8 cellular contexts compared by ENCODE assay signal in the genomic region with DNA sequence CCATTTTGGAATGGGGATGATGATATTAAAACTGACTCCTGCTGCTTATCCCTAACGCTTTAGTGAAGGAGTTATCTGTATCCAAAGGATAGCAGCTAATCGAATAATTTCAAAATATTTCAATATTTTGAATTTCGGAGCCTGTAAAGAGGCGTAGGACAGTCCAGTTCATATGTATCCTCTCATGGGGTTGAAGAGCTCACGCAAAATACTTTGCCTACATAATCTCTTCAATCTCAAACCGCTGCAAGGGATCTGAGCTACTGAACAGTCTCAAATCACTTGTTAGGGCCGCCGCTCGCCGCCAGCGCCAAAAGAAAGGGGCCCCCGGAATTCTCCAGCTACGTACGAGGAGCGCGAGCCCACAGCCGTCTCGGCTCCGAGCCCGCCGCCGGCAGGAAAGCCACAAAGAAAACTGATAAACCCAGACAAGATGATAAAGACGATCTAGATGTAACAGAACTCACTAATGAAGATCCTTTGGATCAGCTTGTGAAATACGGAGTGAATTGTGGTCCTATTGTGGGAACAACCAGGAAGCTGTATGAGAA. TPM values are rescaled to one million over a fixed set of nuclear protein-coding genes. Genes with fewer than 3 reads are reported as not detected.
DNase-seq lines count a peak whose midpoint lies in the region; ATAC-seq and TF ChIP-seq lines count a peak whose summit lies in the region.

No MANE protein-coding gene starts in this region.

- peaks cover 8% of the 10 kb centered on the region for H3K4me1 ChIP-seq in ACC112 (ENCODE audit: control insufficient read depth, insufficient read depth, low read length, unreplicated experiment)

- DNase-seq in GM13977 (ENCODE audit: low spot score) = peak; percentile 17
- no peak for DNase-seq in SK-N-MC (ENCODE audit: low read depth, low spot score)
- DNase-seq in central memory CD4-positive, alpha-beta T cell = peak; percentile 17
- DNase-seq in left colon = peak in 1 of 2 donors; percentile 50
- DNase-seq in stimulated activated CD4-positive, alpha-beta T cell treated with anti-CD3 and anti-CD28 coated beads, Interleukin-2, amount 100 ng/mL, for 48 hours = peak; percentile 28 to 44
- DNase-seq in mesenteric fat pad (ENCODE audit: low spot score) = no peak

- H2AFZ ChIP-seq in ACC112 (ENCODE audit: low read length, unreplicated experiment) = peak overlapping the region; percentile 87

- no peak for TF ChIP-seq CTCF in GM13977 (IDR thresholded peaks at IDR 0.05; ENCODE audit: extremely low read depth, insufficient read depth, missing control alignments)

- peaks cover 44% of the 10 kb centered on the region for H3K79me2 ChIP-seq in ACC112 (ENCODE audit: control insufficient read depth, insufficient read depth, low read length, unreplicated experiment)

- in situ Hi-C loops in GM13977 (cut with MboI; ENCODE audit: low pct_unique_long_range_greater_than_20kb, low sequenced_read_pairs, unreplicated experiment) = no loop called here

- no peaks in the 10 kb centered on the region for H3K27me3 ChIP-seq in ACC112 (ENCODE audit: insufficient read depth, low read length)

- H3K27ac ChIP-seq in ACC112 (ENCODE audit: low read depth, low read length) (peak overlapping the region; percentile 58), SK-N-MC (peak overlapping the region; percentile 45)

- intact Hi-C loops in left colon (cut with DNase I, micrococcal nuclease) = no loop called here

- no peak overlapping the region for H3K9ac ChIP-seq in SK-N-MC (ENCODE audit: insufficient read length)

- H3K36me3 ChIP-seq in ACC112 (ENCODE audit: insufficient read depth, low read length) (peaks cover 17% of the 10 kb centered on the region), SK-N-MC (ENCODE audit: insufficient read depth, low read length) (peaks cover 29% of the 10 kb centered on the region)

- H3K9me3 ChIP-seq in SK-N-MC (ENCODE audit: low read depth, low read length) = no peaks in the 10 kb centered on the region

- peak; percentile 8 for ATAC-seq in left colon
- no peak for ATAC-seq in GM18858 (IDR thresholded peaks at IDR 0.05; ENCODE audit: unreplicated experiment)

- H3K4me3 ChIP-seq in ACC112 (ENCODE audit: low read depth, low read length) = peak overlapping the region; percentile 91
- H3K4me3 ChIP-seq in SK-N-MC = peak overlapping the region; percentile 5; the same call in 1 of the 2 replicates

RNA-seq across cellular contexts. Expression of gene RFWD3, which starts 0.6 kb away (rescaled TPM):
- 10 to 100 TPM; 19.5 to 24.6 TPM for total RNA-seq in left colon
- 14.7 TPM for total RNA-seq in mesenteric fat pad

RNA-seq across cellular contexts. Expression of gene MLKL, which starts 33.4 kb away (rescaled TPM):
- total RNA-seq in left colon = 10 to 100 TPM; 15.9 to 24.4 TPM
- 25.0 TPM for total RNA-seq in mesenteric fat pad

Comparison
In these comparisons a context has a peak if more than half of its experiments do, and no peak if none do; other contexts are left out.
1. DNase-seq: peak in GM13977 (single experiment), central memory CD4-positive, alpha-beta T cell (single experiment) and stimulated activated CD4-positive, alpha-beta T cell treated with anti-CD3 and anti-CD28 coated beads, Interleukin-2, amount 100 ng/mL, for 48 hours (2 of 2); none in SK-N-MC (single experiment) and mesenteric fat pad (single experiment).